Comparison of ENCODE assay signal across 27 cellular contexts in the genomic region with DNA sequence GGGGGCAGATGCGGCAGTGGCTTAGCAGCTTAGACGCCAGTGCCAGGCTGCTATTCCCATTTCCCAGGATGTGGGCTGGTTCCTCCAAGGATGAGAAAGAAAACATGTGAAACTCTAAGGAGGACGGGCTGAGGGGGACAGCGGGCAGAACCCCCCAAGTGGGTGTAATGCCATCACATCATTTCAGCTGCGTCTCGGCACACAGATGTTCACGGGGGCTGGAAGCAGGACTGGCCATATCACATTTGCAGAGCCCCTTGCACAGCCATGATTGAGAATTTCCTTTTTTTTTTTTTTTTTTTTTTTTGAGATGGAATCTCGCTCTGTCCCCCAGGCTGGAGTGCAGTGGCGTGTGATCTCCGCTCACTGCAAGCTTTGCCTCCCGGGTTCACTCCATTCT.
"Had no signal": no experiment of that assay in that cellular context is flagged by ENCODE, and none has a peak within 500 bp of the region (broad histone marks: within the 10 kb centered on the region; RNA-seq: fewer than 3 reads in every experiment).

No MANE protein-coding gene starts in this region.

- H3K4me3 ChIP-seq: stomach, suprapubic skin, testis, thoracic aorta, thyroid gland, tibial artery, tibial nerve, transverse colon, upper lobe of left lung, upper lobe of right lung, uterus, vagina had no signal

- H3K27ac ChIP-seq: stomach, suprapubic skin, testis, thoracic aorta, thyroid gland, tibial artery, tibial nerve, transverse colon, upper lobe of left lung, upper lobe of right lung, uterus, vagina had no signal

- FAIRE-seq: urothelium cell line had no signal

- ATAC-seq: stimulated activated effector memory CD8-positive, alpha-beta T cell treated with anti-CD3 and anti-CD28 coated beads, Interleukin-12 subunit alpha, Interleukin-12 subunit beta, amount 100 ng/mL, for 72 hours; stimulated activated memory B cell treated with anti-CD40 and anti-IgM and Interleukin-4, amounts not matched to agents 10 μg/mL and 1 μg/mL and 100 μg/mL, for 72 hours; stimulated activated naive B cell treated with anti-CD40 and anti-IgM and Interleukin-4, amounts not matched to agents 10 μg/mL and 1 μg/mL and 100 μg/mL, for 72 hours; stimulated activated naive CD8-positive, alpha-beta T cell treated with anti-CD3 and anti-CD28 coated beads, Interleukin-15, amount 100 ng/mL, for 72 hours; stimulated activated naive CD8-positive, alpha-beta T cell treated with anti-CD3 and anti-CD28 coated beads, Interleukin-15, Interleukin-2, amounts not matched to agents 100 U/mL and 50 U/mL, for 24 hours; upper lobe of right lung had no signal

- H3K36me3 ChIP-seq: stomach, suprapubic skin, thoracic aorta, thyroid gland, tibial artery, tibial nerve, transverse colon, upper lobe of left lung, upper lobe of right lung, uterus, vagina had no signal

- H3K27me3 ChIP-seq: stomach, suprapubic skin, testis, thyroid gland, tibial nerve, transverse colon, upper lobe of left lung, upper lobe of right lung, uterus, vagina had no signal

- H3K4me1 ChIP-seq: suprapubic skin, testis, thyroid gland, tibial artery, tibial nerve, transverse colon, upper lobe of left lung, upper lobe of right lung, uterus, vagina had no signal

- H3K9me3 ChIP-seq: suprapubic skin, testis, thoracic aorta, thyroid gland, tibial artery, transverse colon, upper lobe of left lung, upper lobe of right lung, uterus, vagina had no signal

- DNase-seq: stimulated activated CD4-positive, alpha-beta T cell treated with anti-CD3 and anti-CD28 coated beads, Interleukin-2, amount 100 ng/mL, for 48 hours; stimulated activated CD4-positive, alpha-beta T cell treated with anti-CD3 and anti-CD28 coated beads, Interleukin-4, amount 100 ng/mL, for 1 hour; stimulated activated CD4-positive, alpha-beta T cell treated with anti-CD3 and anti-CD28 coated beads, Interleukin-4, amount 100 ng/mL, for 24 hours; stimulated activated CD4-positive, alpha-beta T cell treated with anti-CD3 and anti-CD28 coated beads, Interleukin-4, amount 100 ng/mL, for 4 hours; stimulated activated CD8-positive, alpha-beta memory T cell treated with anti-CD3 and anti-CD28 coated beads, Interleukin-4, amount 100 ng/mL, for 48 hours; stimulated activated naive B cell treated with anti-CD40 and anti-IgM and Interleukin-4, amounts not matched to agents 10 μg/mL and 1 μg/mL and 100 μg/mL, for 72 hours; stimulated activated naive CD4-positive, alpha-beta T cell; stimulated activated naive CD4-positive, alpha-beta T cell treated with Interleukin-2 at 50 U/mL for 16 hours; stimulated activated naive CD8-positive, alpha-beta T cell treated with anti-CD3 and anti-CD28 coated beads, Interleukin-15, amount 100 ng/mL, for 72 hours; stimulated activated naive CD8-positive, alpha-beta T cell treated with anti-CD3 and anti-CD28 coated beads, Interleukin-15, Interleukin-2, amounts not matched to agents 100 U/mL and 50 U/mL, for 24 hours; stomach; substantia nigra; testis; thyroid gland; tibial artery; transverse colon; trophoblast cell; upper lobe of left lung; upper lobe of right lung; uterus had no signal
